ENCODE assay signal across 8 cellular contexts in the genomic region with DNA sequence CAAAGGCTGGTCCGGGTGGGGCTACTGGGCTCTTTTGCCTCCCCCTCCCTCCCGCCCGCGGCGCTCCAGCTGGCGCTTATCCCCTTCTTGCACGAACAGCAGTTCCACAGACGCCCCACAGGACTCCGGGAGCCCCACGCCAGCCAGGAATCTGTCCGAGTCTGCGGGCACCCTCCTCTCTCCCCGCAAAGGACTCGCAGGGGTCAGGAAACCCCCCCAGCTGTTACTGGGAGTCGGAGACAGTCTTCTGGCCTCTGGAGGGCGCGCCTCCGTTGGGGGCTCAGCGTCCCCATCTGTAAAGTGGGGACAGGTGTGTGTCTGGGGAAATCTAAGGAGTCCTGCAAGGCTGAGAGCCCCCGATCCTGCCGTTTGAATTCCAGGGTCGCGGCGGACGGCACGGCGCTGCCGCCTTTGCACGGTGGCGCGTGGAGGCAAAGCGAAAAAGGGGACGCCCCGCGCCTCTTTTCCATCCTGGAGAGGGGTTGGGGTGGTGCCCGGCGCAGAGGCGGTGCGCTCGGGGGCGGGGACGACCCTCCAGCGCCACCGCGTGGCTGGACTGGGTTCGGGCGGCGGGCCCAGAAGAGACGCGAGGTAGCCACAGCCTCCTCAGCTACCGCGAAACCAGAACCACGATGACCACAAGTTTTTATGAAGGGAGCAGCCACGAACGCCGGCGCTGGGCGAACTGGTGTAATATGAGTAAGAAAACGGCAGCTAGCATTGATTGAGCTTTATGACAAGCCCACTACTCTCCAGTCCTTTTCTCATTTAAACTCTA. TPM values are rescaled to one million over a fixed set of nuclear protein-coding genes. Genes with fewer than 3 reads are reported as not detected.
DNase-seq lines count a peak whose midpoint lies in the region; ATAC-seq and TF ChIP-seq lines count a peak whose summit lies in the region.

No MANE protein-coding gene starts in this region.

- peaks cover 2% of the 10 kb centered on the region for H3K36me3 Mint-ChIP-seq in activated CD4-positive, alpha-beta memory T cell treated with anti-CD3 and anti-CD28 coated beads for 36 hours

- peaks cover 6% of the 10 kb centered on the region for H3K4me1 ChIP-seq in A673 (ENCODE audit: insufficient read depth, low read length, poor library complexity, severe bottlenecking)

- POLR2A ChIA-PET in A673 (lab: Charles Lee; ENCODE audit: low non-redundant PET) = no interaction called here
- POLR2A ChIA-PET in activated CD4-positive, alpha-beta memory T cell treated with anti-CD3 and anti-CD28 coated beads for 36 hours (lab: Charles Lee) = interaction anchor here (0.6 to 1.7 kb wide), 5 partner anchors 18 to 291 kb away, joined by 3 to 6 read pairs (median 5); partner anchors contain the start of genes CLTA and GLIPR2

- no peaks in the 10 kb centered on the region for H3K27me3 ChIP-seq in A673 (replicated peaks; ENCODE audit: insufficient read depth, low read depth, low read length, poor library complexity)

- no peaks in the 10 kb centered on the region for H3K9me3 Mint-ChIP-seq in activated CD4-positive, alpha-beta memory T cell treated with anti-CD3 and anti-CD28 coated beads for 36 hours

- DNase-seq in A673 (ENCODE audit: low spot score) (peak; percentile 87), NCI-H69 (lab: John Stamatoyannopoulos, UW) (peak; percentile 82), medulla oblongata (ENCODE audit: extremely low spot score) (peak; percentile 87)
- peak; percentile 88 for DNase-seq in activated CD4-positive, alpha-beta memory T cell treated with anti-CD3 and anti-CD28 coated beads for 36 hours
- DNase-seq in effector CD4-positive, alpha-beta T cell = peak; percentile 75
- DNase-seq in stimulated activated CD4-positive, alpha-beta T cell treated with anti-CD3 and anti-CD28 coated beads, TNF-alpha, amount 100 ng/mL, for 4 hours (ENCODE audit: low read depth in 3 of 3) = peak; percentile 68 to 74 (median 69)

- CTCF ChIA-PET in A673 (lab: Charles Lee) = interaction anchor here (0.6 to 1.6 kb wide), 7 partner anchors 14 to 162 kb away, joined by 3 to 7 read pairs (median 5); partner anchors contain the start of gene CLTA
- CTCF ChIA-PET in activated CD4-positive, alpha-beta memory T cell treated with anti-CD3 and anti-CD28 coated beads for 36 hours (lab: Charles Lee) = interaction anchor here (0.6 to 11.4 kb wide), 31 partner anchors 8 to 212 kb away, joined by 3 to 341 read pairs (median 5); partner anchors contain the start of genes CLTA and GLIPR2

- BruUV-seq in A673 (replicated peaks; lab: Mats Ljungman, UMichigan) = no TSS peak

- H3K4me3 ChIP-seq in A673 (ENCODE audit: low read depth, low read length, poor library complexity, severe bottlenecking) = peak overlapping the region; percentile 49

- H3K9me3 ChIP-seq in A673 (ENCODE audit: low read depth, low read length, poor library complexity, severe bottlenecking) = no peaks in the 10 kb centered on the region

- H3K4me1 Mint-ChIP-seq in activated CD4-positive, alpha-beta memory T cell treated with anti-CD3 and anti-CD28 coated beads for 36 hours (ENCODE audit: low read depth) = peaks cover 6% of the 10 kb centered on the region

- H3K36me3 ChIP-seq in A673 (ENCODE audit: insufficient read depth, low read length, poor library complexity, severe bottlenecking) = no peaks in the 10 kb centered on the region

- intact Hi-C loops in A673 (cut with micrococcal nuclease; ENCODE audit: unreplicated experiment) = loop anchor here (1.0 to 5.0 kb wide), 3 partner anchors 63 to 214 kb away; no protein-coding TSS in a partner anchor
- intact Hi-C loops in activated CD4-positive, alpha-beta memory T cell treated with anti-CD3 and anti-CD28 coated beads for 36 hours (cut with micrococcal nuclease) = loop anchor here (1.0 to 2.0 kb wide), 5 partner anchors 14 to 212 kb away; partner anchors contain the start of gene GLIPR2

- H3K4me3 Mint-ChIP-seq in activated CD4-positive, alpha-beta memory T cell treated with anti-CD3 and anti-CD28 coated beads for 36 hours = peak overlapping the region; percentile 75

- peak; percentile 97 for TF ChIP-seq CTCF in A673 (conservative IDR thresholded peaks at IDR 0.05; ENCODE audit: low read depth, low read length)

- H3K27ac ChIP-seq in A673 (ENCODE audit: low read depth, low read length, poor library complexity, severe bottlenecking) = no peak overlapping the region

- H3K27ac Mint-ChIP-seq in activated CD4-positive, alpha-beta memory T cell treated with anti-CD3 and anti-CD28 coated beads for 36 hours = peak overlapping the region; percentile 13

- ATAC-seq in GM18520 (IDR thresholded peaks at IDR 0.05; ENCODE audit: unreplicated experiment) (peak; percentile 65), HG03175 (IDR thresholded peaks at IDR 0.05; ENCODE audit: unreplicated experiment) (peak; percentile 88)

- H3K27me3 Mint-ChIP-seq in activated CD4-positive, alpha-beta memory T cell treated with anti-CD3 and anti-CD28 coated beads for 36 hours = no peaks in the 10 kb centered on the region

RNA-seq across cellular contexts. Expression of gene CCIN, which starts 2.8 kb away (rescaled TPM):
- total RNA-seq in A673 (2021) = not detected in 2 replicates
- not detected for total RNA-seq in activated CD4-positive, alpha-beta memory T cell treated with anti-CD3 and anti-CD28 coated beads for 36 hours

RNA-seq across cellular contexts. Expression of gene CLTA, which starts 24.4 kb away (rescaled TPM):
- total RNA-seq in A673 (2021) = 195 and 226 TPM in 2 replicates
- total RNA-seq in activated CD4-positive, alpha-beta memory T cell treated with anti-CD3 and anti-CD28 coated beads for 36 hours = 100 to 1,000 TPM; 139 to 144 TPM

RNA-seq across cellular contexts. Expression of gene GLIPR2, which starts 29.8 kb away (rescaled TPM):
- 5.0 and 6.9 TPM in 2 replicates for total RNA-seq in A673 (2021)
- 10 to 100 TPM; 24.7 to 25.8 TPM for total RNA-seq in activated CD4-positive, alpha-beta memory T cell treated with anti-CD3 and anti-CD28 coated beads for 36 hours
